ENCODE assay signal across 9 cellular contexts in the genomic region with DNA sequence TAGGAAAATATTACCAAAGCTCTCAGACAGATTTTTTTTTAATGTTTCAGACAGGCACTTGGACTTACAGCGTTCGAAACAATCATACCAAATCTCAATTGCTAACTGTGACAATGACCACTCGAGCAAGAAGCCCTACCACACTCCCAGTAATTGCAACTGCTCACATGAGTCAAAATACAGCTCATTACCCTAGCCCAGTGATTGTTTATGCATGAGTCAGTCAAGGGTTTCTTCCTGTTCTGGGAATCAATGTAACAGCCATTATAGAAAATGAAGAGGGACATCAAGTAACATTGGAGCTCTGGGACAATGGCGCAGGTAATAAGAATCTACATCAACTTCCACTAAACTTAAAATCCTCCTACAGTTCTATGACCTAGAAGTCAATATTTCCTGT. TPM values are rescaled to one million over a fixed set of nuclear protein-coding genes. Genes with fewer than 3 reads are reported as not detected.
A peak's percentile ranks its signal among the peaks of the same experiment; 100 is the strongest.
DNase-seq lines count a peak whose midpoint lies in the region; ATAC-seq and TF ChIP-seq lines count a peak whose summit lies in the region.
"Had no signal": no experiment of that assay in that cellular context is flagged by ENCODE, and none has a peak within 500 bp of the region (broad histone marks: within the 10 kb centered on the region; RNA-seq: fewer than 3 reads in every experiment).

No MANE protein-coding gene starts in this region.

- no TSS peak for BruUV-seq in mammary epithelial cell (replicated peaks; lab: Mats Ljungman, UMichigan)

- H3K4me1 ChIP-seq in mammary epithelial cell (ENCODE audit: insufficient read depth, low read length) (peaks cover 6% of the 10 kb centered on the region), right atrium auricular region (no peaks in the 10 kb centered on the region)

- peaks cover 6% of the 10 kb centered on the region for H3K4me1 Mint-ChIP-seq in memory B cell
- H3K4me1 Mint-ChIP-seq in CD4-positive, alpha-beta T cell (ENCODE audit: low read depth) = no peaks in the 10 kb centered on the region
- H3K4me1 Mint-ChIP-seq: activated T-helper 17 cell treated with anti-CD3 and anti-CD28 coated beads, Interleukin-2, amount 50 U/mL, for 72 hours had no signal

- H3K36me3 ChIP-seq in mammary epithelial cell (ENCODE audit: insufficient read depth, low read length) (no peaks in the 10 kb centered on the region), right atrium auricular region (no peaks in the 10 kb centered on the region)

- H3K4me3 Mint-ChIP-seq in memory B cell = no peak overlapping the region
- H3K4me3 Mint-ChIP-seq in CD4-positive, alpha-beta T cell = no peak overlapping the region
- H3K4me3 Mint-ChIP-seq: activated T-helper 17 cell treated with anti-CD3 and anti-CD28 coated beads, Interleukin-2, amount 50 U/mL, for 72 hours had no signal

- intact Hi-C loops in mammary epithelial cell (cut with micrococcal nuclease) = no loop called here
- intact Hi-C loops in CD4-positive, alpha-beta T cell (cut with DNase I, micrococcal nuclease) = no loop called here

- H4K20me1 ChIP-seq in mammary epithelial cell (ENCODE audit: insufficient read depth, low read length) = no peaks in the 10 kb centered on the region

- H3K27me3 Mint-ChIP-seq in memory B cell = no peaks in the 10 kb centered on the region
- H3K27me3 Mint-ChIP-seq in CD4-positive, alpha-beta T cell = peaks cover 8% of the 10 kb centered on the region

- H3K4me3 ChIP-seq in mammary epithelial cell (replicated peaks in 1 of 3; ENCODE audit: insufficient read depth in 1 of 3, low read depth in 2 of 3, low read length in 3 of 3) (no peak overlapping the region), right atrium auricular region (no peak overlapping the region)

- POLR2A ChIA-PET in CD4-positive, alpha-beta T cell (lab: Charles Lee) = no interaction called here

- no peaks in the 10 kb centered on the region for H3K36me3 Mint-ChIP-seq in memory B cell
- no peaks in the 10 kb centered on the region for H3K36me3 Mint-ChIP-seq in CD4-positive, alpha-beta T cell (ENCODE audit: low read depth)

- H3K9ac ChIP-seq in mammary epithelial cell (ENCODE audit: insufficient read depth, low read length) = no peak overlapping the region

- H3K9me3 ChIP-seq in mammary epithelial cell (replicated peaks; ENCODE audit: insufficient read depth, low read length) (no peaks in the 10 kb centered on the region), right atrium auricular region (no peaks in the 10 kb centered on the region)
- H3K9me3 ChIP-seq in CD4-positive, alpha-beta T cell (ENCODE audit: control insufficient read depth, low read length) = no peaks in the 10 kb centered on the region

- in situ Hi-C loops in mammary epithelial cell (cut with MboI; ENCODE audit: low sequenced_read_pairs in 2 of 2) = no loop called here

- DNase-seq in DMS53 treated with DMSO at 0.1 percent for 48 hours (lab: John Stamatoyannopoulos, UW; ENCODE audit: unreplicated experiment) (peak; percentile 16), NCI-H1436 treated with DMSO at 0.1 percent for 48 hours (lab: John Stamatoyannopoulos, UW) (peak; percentile 69), mammary epithelial cell (peak; percentile 83), memory B cell (ENCODE audit: low spot score in 2 of 2) (no peak), right atrium auricular region (ENCODE audit: low spot score) (no peak)
- no peak for DNase-seq in CD4-positive, alpha-beta T cell

- peak; percentile 27 for ATAC-seq in memory B cell (ENCODE audit: low read depth)
- ATAC-seq in HG02870 (IDR thresholded peaks at IDR 0.05; ENCODE audit: unreplicated experiment) = no peak
- no peak for ATAC-seq in CD4-positive, alpha-beta T cell (ENCODE audit: poor library complexity)
- ATAC-seq in HG03457 (IDR thresholded peaks at IDR 0.05; ENCODE audit: unreplicated experiment) = no peak
- ATAC-seq: activated T-helper 17 cell treated with anti-CD3 and anti-CD28 coated beads, Interleukin-2, amount 50 U/mL, for 72 hours had no signal

- H2AFZ ChIP-seq in mammary epithelial cell (ENCODE audit: low read depth, low read length) = peak overlapping the region; percentile 23

- 72% methylated on average over 4 of the region's 4 CpGs for WGBS in mammary epithelial cell (ENCODE audit: low coverage, missing lambda C conversion rate)

- dilution Hi-C loops in mammary epithelial cell (cut with HindIII; ENCODE audit: low sequenced_read_pairs) = no loop called here

- H3K79me2 ChIP-seq in mammary epithelial cell (ENCODE audit: insufficient read depth, low read length) = no peaks in the 10 kb centered on the region

- H3K4me2 ChIP-seq in mammary epithelial cell (ENCODE audit: insufficient read depth, low read depth, low read length) = peak overlapping the region; percentile 41

- H3K27ac ChIP-seq in mammary epithelial cell (ENCODE audit: insufficient read depth, low read depth, low read length) (peak overlapping the region; percentile 22), right atrium auricular region (no peak overlapping the region)
- no peak overlapping the region for H3K27ac ChIP-seq in CD4-positive, alpha-beta T cell (ENCODE audit: low read depth, low read length)

- TF ChIP-seq CTCF in mammary epithelial cell (conservative IDR thresholded peaks at IDR 0.05 in 1 of 2, IDR thresholded peaks at IDR 0.05 in 1 of 2; ENCODE audit: extremely low read depth in 1 of 2, insufficient read depth in 1 of 2, low read depth in 1 of 2, low read length in 2 of 2) (no peak), right atrium auricular region (IDR thresholded peaks at IDR 0.05) (no peak)
- no peak for TF ChIP-seq CTCF in CD4-positive, alpha-beta T cell (IDR thresholded peaks at IDR 0.05)

- H3K9me3 Mint-ChIP-seq in memory B cell = no peaks in the 10 kb centered on the region
- no peaks in the 10 kb centered on the region for H3K9me3 Mint-ChIP-seq in CD4-positive, alpha-beta T cell
- H3K9me3 Mint-ChIP-seq: activated T-helper 17 cell treated with anti-CD3 and anti-CD28 coated beads, Interleukin-2, amount 50 U/mL, for 72 hours had no signal

- CTCF ChIA-PET in mammary epithelial cell (lab: Charles Lee; ENCODE audit: low non-redundant PET) = interaction anchor here (0.6 kb wide), 1 partner anchor 1388 kb away, joined by 3 read pairs; no protein-coding TSS in a partner anchor
- CTCF ChIA-PET in CD4-positive, alpha-beta T cell (lab: Charles Lee) = no interaction called here

- no peak overlapping the region for H3K27ac Mint-ChIP-seq in memory B cell
- H3K27ac Mint-ChIP-seq in CD4-positive, alpha-beta T cell = no peak overlapping the region
- H3K27ac Mint-ChIP-seq: activated T-helper 17 cell treated with anti-CD3 and anti-CD28 coated beads, Interleukin-2, amount 50 U/mL, for 72 hours had no signal

- no peaks in the 10 kb centered on the region for H3K27me3 ChIP-seq in mammary epithelial cell (ENCODE audit: insufficient read depth, low read length)
- no peaks in the 10 kb centered on the region for H3K27me3 ChIP-seq in CD4-positive, alpha-beta T cell (ENCODE audit: control insufficient read depth, insufficient read depth, low read length)
- H3K27me3 ChIP-seq in right atrium auricular region = no peaks in the 10 kb centered on the region

RNA-seq across cellular contexts. Expression of a gene that starts 56.1 kb away (rescaled TPM):
- total RNA-seq in mammary epithelial cell (10 to 100 TPM; 41.8 to 93.9 TPM), right atrium auricular region (10 to 100 TPM; 51.5 to 66.1 TPM)
- polyA plus RNA-seq in mammary epithelial cell = 36.2 TPM
- polyA minus RNA-seq in mammary epithelial cell = 68.9 TPM
- 10 to 100 TPM; 50.6 to 52.3 TPM for total RNA-seq in CD4-positive, alpha-beta T cell

Comparison
In these comparisons a context has a peak if more than half of its experiments do, and no peak if none do; other contexts are left out.
1. DNase-seq: peak in DMS53 treated with DMSO at 0.1 percent for 48 hours (single experiment), NCI-H1436 treated with DMSO at 0.1 percent for 48 hours (single experiment) and mammary epithelial cell (single experiment); none in memory B cell (0 of 2), CD4-positive, alpha-beta T cell (0 of 10) and right atrium auricular region (single experiment).